ENCODE assay signal across 25 cellular contexts in the genomic region with DNA sequence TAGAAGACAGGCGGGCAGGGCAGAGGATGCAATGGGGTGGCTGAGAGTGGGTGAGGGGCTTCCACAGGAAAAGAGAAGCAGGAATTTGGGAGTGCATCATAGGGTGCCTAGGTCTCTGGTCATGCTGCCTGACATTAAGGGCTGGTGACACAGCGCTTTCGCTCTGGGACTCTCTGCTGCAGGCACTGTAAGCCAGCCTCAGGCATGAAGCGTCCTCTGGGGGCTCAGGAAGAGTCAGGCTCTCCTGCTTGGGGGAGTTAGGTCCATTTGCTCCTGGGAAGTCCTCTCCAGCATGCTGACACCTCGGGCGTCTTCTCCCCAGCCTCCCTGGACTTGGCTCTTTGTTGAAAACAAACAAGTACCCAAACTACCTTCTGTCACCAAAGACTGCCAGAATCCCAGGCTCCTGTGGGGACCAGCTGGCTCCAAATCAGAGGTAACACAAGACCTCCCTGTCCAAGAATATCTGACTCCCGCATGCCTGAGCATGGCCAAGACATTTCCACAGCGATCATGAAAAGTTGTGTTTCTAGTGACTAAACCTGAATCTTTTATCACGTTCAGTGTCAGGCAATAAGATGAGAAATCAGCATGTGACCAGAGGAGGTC. TPM values are rescaled to one million over a fixed set of nuclear protein-coding genes. Genes with fewer than 3 reads are reported as not detected.
DNase-seq lines count a peak whose midpoint lies in the region; ATAC-seq, FAIRE-seq and TF ChIP-seq lines count a peak whose summit lies in the region.
"Had no signal": no experiment of that assay in that cellular context is flagged by ENCODE, and none has a peak within 500 bp of the region (broad histone marks: within the 10 kb centered on the region; RNA-seq: fewer than 3 reads in every experiment).

No MANE protein-coding gene starts in this region.

- DNase-seq in bronchial epithelial cell (ENCODE audit: low read depth) (no peak), cerebellum (ENCODE audit: low spot score) (peak; percentile 72), mesendoderm (peak; percentile 9), pons (ENCODE audit: low spot score) (peak; percentile 4), amygdala (lab: John Stamatoyannopoulos, UW) (no peak), Right ventricle myocardium inferior (ENCODE audit: missing footprints) (no peak), middle frontal gyrus (ENCODE audit: extremely low spot score, low spot score) (no peak)
- DNase-seq: AML-193; Caco-2; CD4-positive, alpha-beta T cell; DND-41; EL; GOT3; H7; HFFc6; KBM-7 had no signal

- no peak overlapping the region for H3K56ac ChIP-seq in mesendoderm (ENCODE audit: low read length)

- intact Hi-C loops in Right ventricle myocardium inferior (cut with DNase I) = no loop called here

- no peak overlapping the region for H3K4ac ChIP-seq in mesendoderm (ENCODE audit: low read depth, low read length)

- no peak for ATAC-seq in Right ventricle myocardium inferior
- ATAC-seq: HCT116, HepG2 had no signal

- H3K23ac ChIP-seq in mesendoderm (ENCODE audit: low read length) = no peak overlapping the region

- no peak overlapping the region for H3K4me2 ChIP-seq in mesendoderm (ENCODE audit: low read length)

- H3K36me3 ChIP-seq in bronchial epithelial cell (ENCODE audit: control insufficient read depth, insufficient read depth, low read length) (no peaks in the 10 kb centered on the region), mesendoderm (ENCODE audit: control insufficient read depth, insufficient read depth, low read length) (no peaks in the 10 kb centered on the region)

- no peak overlapping the region for H3K18ac ChIP-seq in mesendoderm (ENCODE audit: low read length)

- H3K4me3 ChIP-seq in bronchial epithelial cell (ENCODE audit: low read depth, low read length) (no peak overlapping the region), mesendoderm (ENCODE audit: low read length) (no peak overlapping the region)

- peak; percentile 18 for FAIRE-seq in bronchial epithelial cell (lab: Jason Lieb, UNC)
- FAIRE-seq: A204.1, D721Med, G401.6, GM12891, GM19239, HepG2 had no signal

- H3K79me2 ChIP-seq in mesendoderm (ENCODE audit: control insufficient read depth, insufficient read depth, low read length) = no peaks in the 10 kb centered on the region

- WGBS in mesendoderm (ENCODE audit: extremely low coverage, insufficient coverage, low lambda C conversion rate) = no CpG with 5 or more reads among the region's 9 CpGs

- H2AK5ac ChIP-seq in mesendoderm (ENCODE audit: low read length) = no peak overlapping the region

- H2BK120ac ChIP-seq in mesendoderm (ENCODE audit: low read depth, low read length) = no peak overlapping the region

- no peaks in the 10 kb centered on the region for H3K79me1 ChIP-seq in mesendoderm (ENCODE audit: low read length)

- no peak overlapping the region for H2BK15ac ChIP-seq in mesendoderm (replicated peaks; ENCODE audit: low read depth)

- H3K9ac ChIP-seq in mesendoderm (ENCODE audit: low read length) = no peak overlapping the region

- no peaks in the 10 kb centered on the region for H3K27me3 ChIP-seq in bronchial epithelial cell (ENCODE audit: control insufficient read depth, insufficient read depth, low read length)
- no peaks in the 10 kb centered on the region for H3K27me3 ChIP-seq in mesendoderm (ENCODE audit: insufficient read depth, low read length, poor library complexity)

- no peak for TF ChIP-seq CTCF in bronchial epithelial cell (IDR thresholded peaks at IDR 0.05; ENCODE audit: insufficient read depth, low read length, severe bottlenecking)

- H3K4me1 ChIP-seq in mesendoderm (ENCODE audit: control insufficient read depth, low read depth, low read length) = no peaks in the 10 kb centered on the region
- H3K4me1 ChIP-seq: Caco-2 had no signal

- no peak overlapping the region for H3K27ac ChIP-seq in mesendoderm (ENCODE audit: low read depth, low read length)
- H3K27ac ChIP-seq: C4-2B had no signal

- H2BK5ac ChIP-seq in mesendoderm (ENCODE audit: low read length) = no peak overlapping the region

- H4K8ac ChIP-seq in mesendoderm (ENCODE audit: low read depth, low read length) = no peak overlapping the region

- no peak overlapping the region for H4K5ac ChIP-seq in mesendoderm (ENCODE audit: low read length)

RNA-seq across cellular contexts. Expression of gene GPR26, which starts 55.4 kb away (rescaled TPM):
- not detected in 2 replicates for total RNA-seq in bronchial epithelial cell
- 12.0 TPM for total RNA-seq in cerebellum
- not detected for polyA plus RNA-seq in mesendoderm (2013, experiment 1 of 2)
- 0.01 TPM for polyA plus RNA-seq in mesendoderm (2013, experiment 2 of 2)
- not detected for total RNA-seq in Right ventricle myocardium inferior
- total RNA-seq: Caco-2; CD4-positive, alpha-beta T cell; HepG2; HFFc6 had no signal
- polyA plus RNA-seq: HepG2, IgD-negative memory B cell had no signal

Comparison
In these comparisons a context has a peak if more than half of its experiments do, and no peak if none do; other contexts are left out.
1. DNase-seq: peak in cerebellum (single experiment), mesendoderm (single experiment) and pons (single experiment); none in bronchial epithelial cell (single experiment), amygdala (0 of 56), Right ventricle myocardium inferior (single experiment) and middle frontal gyrus (single experiment).
2. RNA of gene GPR26, which starts 55.4 kb away (total RNA-seq): 12.0 TPM in cerebellum (single experiment); not detected in bronchial epithelial cell and not detected in Right ventricle myocardium inferior (single experiment); every median in the first group is over 10 times any median in the second.